In the genomic region with DNA sequence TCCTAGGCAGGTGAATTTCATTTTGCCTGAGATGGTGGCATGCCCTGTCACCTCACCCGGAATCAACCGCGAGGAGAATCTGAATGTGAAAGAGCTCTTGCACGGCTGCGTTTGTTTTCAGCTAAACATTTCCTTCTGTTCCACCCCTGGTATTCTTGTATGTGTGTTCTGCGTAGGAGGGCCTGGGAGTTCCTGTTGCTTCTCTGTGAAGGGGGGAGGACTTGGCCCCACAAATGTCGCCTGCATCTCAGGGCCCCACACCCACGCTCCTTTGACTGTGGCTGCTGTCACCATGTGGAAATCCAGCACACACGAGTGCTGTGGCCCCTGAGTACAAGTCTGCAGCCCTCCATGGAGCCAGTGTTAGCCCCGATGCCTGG, we compare ENCODE assay signal across 9 cellular contexts. TPM values are rescaled to one million over a fixed set of nuclear protein-coding genes. Genes with fewer than 3 reads are reported as not detected.
DNase-seq lines count a peak whose midpoint lies in the region; ATAC-seq and TF ChIP-seq lines count a peak whose summit lies in the region.
"Had no signal": no experiment of that assay in that cellular context is flagged by ENCODE, and none has a peak within 500 bp of the region (broad histone marks: within the 10 kb centered on the region; RNA-seq: fewer than 3 reads in every experiment).

No MANE protein-coding gene starts in this region.

- POLR2A ChIA-PET in activated B cell treated with CpG ODN at 0.5 μM for 24 hours (lab: Charles Lee), result interaction anchor here (0.5 to 15.0 kb wide), 27 partner anchors 9 to 770 kb away, joined by 3 to 229 read pairs (median 7); partner anchors contain the start of gene CLCN4

- intact Hi-C loops in Right ventricle myocardium inferior (cut with DNase I), result loop anchor here (5.0 kb wide), 1 partner anchor 99 kb away; no protein-coding TSS in a partner anchor
- intact Hi-C loops in activated B cell treated with CpG ODN at 0.5 μM for 24 hours (cut with micrococcal nuclease), result loop anchor here (1.0 to 5.0 kb wide), 9 partner anchors 8 to 1231 kb away; no protein-coding TSS in a partner anchor

- DNase-seq in Right ventricle myocardium inferior (ENCODE audit: missing footprints) (no peak), right atrium auricular region (ENCODE audit: low spot score) (no peak), activated B cell treated with CpG ODN at 0.5 μM for 24 hours (no peak), endodermal cell (no peak), amniotic stem cell (lab: John Stamatoyannopoulos, UW) (no peak), NCI-H1436 treated with DMSO at 0.1 percent for 48 hours (lab: John Stamatoyannopoulos, UW) (no peak)
- peak in 2 of 3 donors; percentile 11 to 48 for DNase-seq in effector memory CD4-positive, alpha-beta T cell
- peak; percentile 34 for DNase-seq in stimulated activated CD8-positive, alpha-beta memory T cell treated with anti-CD3 and anti-CD28 coated beads, Interleukin-12 subunit alpha, Interleukin-12 subunit beta, amount 100 ng/mL, for 24 hours (ENCODE audit: extremely low read depth)

- CTCF ChIA-PET in activated B cell treated with CpG ODN at 0.5 μM for 24 hours (lab: Charles Lee), result interaction anchor here (0.9 to 2.7 kb wide), 10 partner anchors 9 to 237 kb away, joined by 3 to 14 read pairs (median 6); no protein-coding TSS in a partner anchor

- H3K36me3 ChIP-seq in right atrium auricular region (no peaks in the 10 kb centered on the region), endodermal cell (ENCODE audit: control insufficient read depth, insufficient read depth, low read length) (no peaks in the 10 kb centered on the region)
- H3K36me3 ChIP-seq in effector memory CD4-positive, alpha-beta T cell (ENCODE audit: control insufficient read depth, insufficient read depth, low read length), result no peaks in the 10 kb centered on the region

- peak overlapping the region; percentile 99 for H3K27ac Mint-ChIP-seq in activated B cell treated with CpG ODN at 0.5 μM for 24 hours
- H3K27ac Mint-ChIP-seq in endodermal cell, result no peak overlapping the region

- no peaks in the 10 kb centered on the region for H3K27me3 ChIP-seq in right atrium auricular region
- no peaks in the 10 kb centered on the region for H3K27me3 ChIP-seq in effector memory CD4-positive, alpha-beta T cell (replicated peaks; ENCODE audit: control insufficient read depth, insufficient read depth, low read length, poor library complexity, severe bottlenecking)
- no peaks in the 10 kb centered on the region for H3K27me3 ChIP-seq in endodermal cell (ENCODE audit: control insufficient read depth, insufficient read depth, low read length, poor library complexity, severe bottlenecking)

- H3K27me3 Mint-ChIP-seq in activated B cell treated with CpG ODN at 0.5 μM for 24 hours (no peaks in the 10 kb centered on the region), endodermal cell (ENCODE audit: insufficient read depth) (no peaks in the 10 kb centered on the region)

- H3K9me3 ChIP-seq in right atrium auricular region (no peaks in the 10 kb centered on the region), endodermal cell (ENCODE audit: control insufficient read depth, low read length) (no peaks in the 10 kb centered on the region)
- H3K9me3 ChIP-seq in effector memory CD4-positive, alpha-beta T cell (ENCODE audit: control insufficient read depth, low read length), result no peaks in the 10 kb centered on the region

- 92 to 100% methylated on average over 1 to 8 of the region's 10 CpGs for WGBS in endodermal cell (ENCODE audit: insufficient coverage in 1 of 2, insufficient read length in 1 of 2), 2 experiments

- H3K4me1 ChIP-seq in right atrium auricular region (peaks cover 0 to 16% of the 10 kb centered on the region in 2 donors), endodermal cell (ENCODE audit: control insufficient read depth, insufficient read depth, low read length) (no peaks in the 10 kb centered on the region)
- peaks cover 29% of the 10 kb centered on the region for H3K4me1 ChIP-seq in effector memory CD4-positive, alpha-beta T cell (ENCODE audit: control insufficient read depth, insufficient read depth, low read length, poor library complexity, severe bottlenecking)

- no peak overlapping the region for H3K4me3 ChIP-seq in right atrium auricular region
- H3K4me3 ChIP-seq in effector memory CD4-positive, alpha-beta T cell (ENCODE audit: insufficient read depth, low read depth, low read length, poor library complexity, severe bottlenecking), result no peak overlapping the region
- no peak overlapping the region for H3K4me3 ChIP-seq in endodermal cell (ENCODE audit: low read length)
- H3K4me3 ChIP-seq: lung had no signal

- TF ChIP-seq CTCF in right atrium auricular region (IDR thresholded peaks at IDR 0.05) (no peak), activated B cell treated with CpG ODN at 0.5 μM for 24 hours (IDR thresholded peaks at IDR 0.05) (no peak), endodermal cell (conservative IDR thresholded peaks at IDR 0.05) (no peak)

- H3K27ac ChIP-seq in right atrium auricular region, result no peak overlapping the region
- peak overlapping the region; percentile 72 for H3K27ac ChIP-seq in effector memory CD4-positive, alpha-beta T cell (ENCODE audit: insufficient read depth, low read length, poor library complexity, severe bottlenecking)
- H3K27ac ChIP-seq in endodermal cell (ENCODE audit: low read depth, low read length), result no peak overlapping the region

- H3K9me3 Mint-ChIP-seq in activated B cell treated with CpG ODN at 0.5 μM for 24 hours, result no peaks in the 10 kb centered on the region
- peaks cover 49% of the 10 kb centered on the region for H3K9me3 Mint-ChIP-seq in endodermal cell

- ATAC-seq in Right ventricle myocardium inferior (peak; percentile 6), activated B cell treated with CpG ODN at 0.5 μM for 24 hours (ENCODE audit: low read depth) (peak; percentile 56)

- no peak overlapping the region for H3K9ac ChIP-seq in endodermal cell (ENCODE audit: extremely low read depth, low read length, poor library complexity, severe bottlenecking)

- H3K4me3 Mint-ChIP-seq in activated B cell treated with CpG ODN at 0.5 μM for 24 hours (peak overlapping the region; percentile 84), endodermal cell (no peak overlapping the region)

- H3K4me1 Mint-ChIP-seq in activated B cell treated with CpG ODN at 0.5 μM for 24 hours (peaks cover 85% of the 10 kb centered on the region), endodermal cell (no peaks in the 10 kb centered on the region)

- H3K36me3 Mint-ChIP-seq in activated B cell treated with CpG ODN at 0.5 μM for 24 hours (ENCODE audit: low read depth), result peaks cover 14% of the 10 kb centered on the region
- H3K36me3 Mint-ChIP-seq in endodermal cell (ENCODE audit: low read depth), result peaks cover 21% of the 10 kb centered on the region

RNA-seq across cellular contexts. Expression of gene CLCN4, which starts 45.8 kb away (rescaled TPM):
- 26.7 TPM for total RNA-seq in Right ventricle myocardium inferior
- total RNA-seq in right atrium auricular region, result 10 to 100 TPM; 15.6 to 37.6 TPM
- total RNA-seq in activated B cell treated with CpG ODN at 0.5 μM for 24 hours, result 3.4 and 4.7 TPM in 2 replicates
- 1 to 10 TPM; 3.7 to 4.4 TPM for total RNA-seq in endodermal cell
- polyA plus RNA-seq in endodermal cell (2013, experiment 1 of 2), result 6.9 TPM
- polyA plus RNA-seq in endodermal cell (2013, experiment 2 of 2), result 7.7 TPM

Comparison
In these comparisons a context has a peak if more than half of its experiments do, and no peak if none do; other contexts are left out.
1. DNase-seq: peak in effector memory CD4-positive, alpha-beta T cell (2 of 3) and stimulated activated CD8-positive, alpha-beta memory T cell treated with anti-CD3 and anti-CD28 coated beads, Interleukin-12 subunit alpha, Interleukin-12 subunit beta, amount 100 ng/mL, for 24 hours (single experiment); none in Right ventricle myocardium inferior (single experiment), right atrium auricular region (single experiment), activated B cell treated with CpG ODN at 0.5 μM for 24 hours (single experiment), endodermal cell (single experiment), amniotic stem cell (single experiment) and NCI-H1436 treated with DMSO at 0.1 percent for 48 hours (single experiment).